Comparison of ENCODE assay signal across 10 cellular contexts in the genomic region with DNA sequence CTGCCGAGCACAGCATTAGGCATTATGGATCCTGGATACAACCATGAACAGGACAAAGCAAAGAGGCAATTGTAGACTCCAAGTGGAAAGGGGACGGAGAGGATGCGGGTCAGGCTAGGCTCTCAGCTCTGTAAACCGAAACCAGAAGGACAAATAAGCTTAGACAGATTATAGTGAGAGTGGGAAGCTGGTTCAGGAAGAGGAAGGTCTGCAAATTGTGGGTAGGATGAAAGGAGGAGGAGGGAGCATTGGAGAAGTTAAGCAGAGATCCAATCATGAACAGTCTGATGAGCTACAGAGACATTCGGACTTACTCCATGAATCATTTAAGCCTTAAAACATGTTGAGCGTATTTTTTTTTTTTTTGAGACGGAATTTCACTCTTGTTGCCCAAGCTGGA. TPM values are rescaled to one million over a fixed set of nuclear protein-coding genes. Genes with fewer than 3 reads are reported as not detected.
DNase-seq lines count a peak whose midpoint lies in the region; ATAC-seq, FAIRE-seq and TF ChIP-seq lines count a peak whose summit lies in the region.
"Had no signal": no experiment of that assay in that cellular context is flagged by ENCODE, and none has a peak within 500 bp of the region (broad histone marks: within the 10 kb centered on the region; RNA-seq: fewer than 3 reads in every experiment).

No MANE protein-coding gene starts in this region.

- 83 to 91% (median 87%) methylated on average over 7 of the region's 7 CpGs for WGBS in heart left ventricle, 4 donors

- H3K27ac Mint-ChIP-seq in activated CD4-positive, alpha-beta T cell treated with anti-CD3 and anti-CD28 coated beads, Interleukin-2, amount 10 ng/mL, durations not matched to agents 7 days and 5 days = peak overlapping the region; percentile 39
- peak overlapping the region; percentile 54 for H3K27ac Mint-ChIP-seq in progenitor cell of endocrine pancreas

- no peak for DNase-seq in activated CD4-positive, alpha-beta T cell treated with anti-CD3 and anti-CD28 coated beads, Interleukin-2, amount 10 ng/mL, durations not matched to agents 7 days and 5 days
- no peak for DNase-seq in activated CD4-positive, alpha-beta T cell treated with anti-CD3 and anti-CD28 coated beads for 48 hours
- peak; percentile 83 for DNase-seq in NCI-H82 (lab: John Stamatoyannopoulos, UW)
- peak; percentile 74 for DNase-seq in amniotic epithelial cell (ENCODE audit: low read depth)
- no peak for DNase-seq in progenitor cell of endocrine pancreas (ENCODE audit: low spot score, unreplicated experiment)
- no peak for DNase-seq in islet precursor cell
- no peak for DNase-seq in heart left ventricle
- DNase-seq in D721Med (ENCODE audit: insufficient read length, low spot score) = no peak
- DNase-seq: testis had no signal

- peaks cover 23% of the 10 kb centered on the region for H3K36me3 Mint-ChIP-seq in activated CD4-positive, alpha-beta T cell treated with anti-CD3 and anti-CD28 coated beads, Interleukin-2, amount 10 ng/mL, durations not matched to agents 7 days and 5 days (ENCODE audit: low read depth)
- H3K36me3 Mint-ChIP-seq in progenitor cell of endocrine pancreas (ENCODE audit: insufficient read depth) = peaks cover 16% of the 10 kb centered on the region

- peaks cover 0 to 38% (median 10%) of the 10 kb centered on the region in 12 donors for H3K4me1 ChIP-seq in heart left ventricle

- no peak for TF ChIP-seq CTCF in progenitor cell of endocrine pancreas (IDR thresholded peaks at IDR 0.05; ENCODE audit: unreplicated experiment)
- no peak for TF ChIP-seq CTCF in heart left ventricle (IDR thresholded peaks at IDR 0.05)
- no peak for TF ChIP-seq CTCF in D721Med (IDR thresholded peaks at IDR 0.05; ENCODE audit: insufficient read depth, missing control alignments)

- POLR2A ChIA-PET in activated CD4-positive, alpha-beta T cell treated with anti-CD3 and anti-CD28 coated beads, Interleukin-2, amount 10 ng/mL, durations not matched to agents 7 days and 5 days (lab: Charles Lee) = no interaction called here

- H3K4me3 Mint-ChIP-seq in activated CD4-positive, alpha-beta T cell treated with anti-CD3 and anti-CD28 coated beads, Interleukin-2, amount 10 ng/mL, durations not matched to agents 7 days and 5 days = peak overlapping the region; percentile 46
- H3K4me3 Mint-ChIP-seq in progenitor cell of endocrine pancreas (ENCODE audit: low read depth) = peak overlapping the region; percentile 46

- no peaks in the 10 kb centered on the region for H3K27me3 Mint-ChIP-seq in activated CD4-positive, alpha-beta T cell treated with anti-CD3 and anti-CD28 coated beads, Interleukin-2, amount 10 ng/mL, durations not matched to agents 7 days and 5 days
- H3K27me3 Mint-ChIP-seq in progenitor cell of endocrine pancreas = no peaks in the 10 kb centered on the region

- no peak for FAIRE-seq in D721Med (lab: Jason Lieb, UNC)

- CTCF ChIA-PET in activated CD4-positive, alpha-beta T cell treated with anti-CD3 and anti-CD28 coated beads, Interleukin-2, amount 10 ng/mL, durations not matched to agents 7 days and 5 days (lab: Charles Lee) = interaction anchor here (0.6 to 0.7 kb wide), 2 partner anchors 26 to 706 kb away, joined by 3 to 4 read pairs; no protein-coding TSS in a partner anchor

- H3K36me3 ChIP-seq in heart left ventricle = peaks cover 0 to 5% (median 0%) of the 10 kb centered on the region in 9 donors

- no peak for TF ChIP-seq POLR2A in heart left ventricle (IDR thresholded peaks at IDR 0.05)

- peaks cover 37% of the 10 kb centered on the region for H3K4me1 Mint-ChIP-seq in activated CD4-positive, alpha-beta T cell treated with anti-CD3 and anti-CD28 coated beads, Interleukin-2, amount 10 ng/mL, durations not matched to agents 7 days and 5 days
- H3K4me1 Mint-ChIP-seq in progenitor cell of endocrine pancreas (ENCODE audit: low read depth) = peaks cover 15% of the 10 kb centered on the region

- H3K4me3 ChIP-seq in heart left ventricle = peak overlapping the region in 1 of 12 donors; percentile 43
- H3K4me3 ChIP-seq: testis had no signal

- peak overlapping the region in 1 of 12 donors; percentile 52 for H3K27ac ChIP-seq in heart left ventricle
- H3K27ac ChIP-seq: KMS-11 had no signal

- no peaks in the 10 kb centered on the region for H3K9me3 ChIP-seq in heart left ventricle
- H3K9me3 ChIP-seq: testis had no signal

- intact Hi-C loops in heart left ventricle (cut with DNase I) = loop anchor here in 5 of 10 donors (10.0 kb wide), 2 partner anchors 119 to 319 kb away; a partner anchor contains a TSS

- ATAC-seq in heart left ventricle = no peak

- no peaks in the 10 kb centered on the region for H3K9me3 Mint-ChIP-seq in activated CD4-positive, alpha-beta T cell treated with anti-CD3 and anti-CD28 coated beads, Interleukin-2, amount 10 ng/mL, durations not matched to agents 7 days and 5 days
- H3K9me3 Mint-ChIP-seq in progenitor cell of endocrine pancreas (ENCODE audit: low read depth) = peaks cover 6% of the 10 kb centered on the region

- no peaks in the 10 kb centered on the region for H3K27me3 ChIP-seq in heart left ventricle
- H3K27me3 ChIP-seq: testis had no signal

RNA-seq across cellular contexts. Expression of a gene that starts 3.0 kb away (rescaled TPM):
- 10 to 100 TPM; 87.7 to 92.9 TPM for total RNA-seq in activated CD4-positive, alpha-beta T cell treated with anti-CD3 and anti-CD28 coated beads, Interleukin-2, amount 10 ng/mL, durations not matched to agents 7 days and 5 days
- total RNA-seq in progenitor cell of endocrine pancreas (154 and 163 TPM in 2 replicates), heart left ventricle (10 to 100 TPM; 19.6 to 40.7 (median 23.3) TPM)
- polyA plus RNA-seq in heart left ventricle = 10 to 100 TPM in 1 of 2 donors, 1 to 10 TPM in 1; 5.3 to 20.4 TPM

Comparison
In these comparisons a context has a peak if more than half of its experiments do, and no peak if none do; other contexts are left out.
1. DNase-seq: peak in NCI-H82 (single experiment) and amniotic epithelial cell (single experiment); none in activated CD4-positive, alpha-beta T cell treated with anti-CD3 and anti-CD28 coated beads, Interleukin-2, amount 10 ng/mL, durations not matched to agents 7 days and 5 days (single experiment), activated CD4-positive, alpha-beta T cell treated with anti-CD3 and anti-CD28 coated beads for 48 hours (single experiment), progenitor cell of endocrine pancreas (single experiment), islet precursor cell (single experiment), heart left ventricle (0 of 5) and D721Med (single experiment).